ENCODE assay signal across 24 cellular contexts in genomic region chr1:94676686-94677085, GRCh38.
DNase-seq lines count a peak whose midpoint lies in the region; TF ChIP-seq lines count a peak whose summit lies in the region.
"Had no signal": no experiment of that assay in that cellular context is flagged by ENCODE, and none has a peak within 500 bp of the region (broad histone marks: within the 10 kb centered on the region; RNA-seq: fewer than 3 reads in every experiment).

No MANE protein-coding gene starts in this region.

- no peaks in the 10 kb centered on the region for H3K4me1 Mint-ChIP-seq in T-helper 2 cell treated with Interferon-gamma antibody and Interleukin-4, amounts not matched to agents 5 μg/mL and 100 μg/mL, for 36 hours (ENCODE audit: low read depth)
- H3K4me1 Mint-ChIP-seq: activated naive CD4-positive, alpha-beta T cell treated with anti-CD3 and anti-CD28 coated beads, Interleukin-2, amount 10 ng/mL, durations not matched to agents 7 days and 5 days had no signal

- H3K4me3 Mint-ChIP-seq in T-helper 2 cell treated with Interferon-gamma antibody and Interleukin-4, amounts not matched to agents 5 μg/mL and 100 μg/mL, for 36 hours, result no peak overlapping the region
- H3K4me3 Mint-ChIP-seq: activated CD8-positive, alpha-beta T cell treated with anti-CD3 and anti-CD28 coated beads, Interleukin-2, amount 10 ng/mL, durations not matched to agents 7 days and 5 days; activated naive CD4-positive, alpha-beta T cell treated with anti-CD3 and anti-CD28 coated beads, Interleukin-2, amount 10 ng/mL, durations not matched to agents 7 days and 5 days; activated T-cell treated with anti-CD3 and anti-CD28 coated beads, Interleukin-2, amount 50 U/mL, for 4 hours; neural crest cell had no signal

- TF ChIP-seq POLR2A in transverse colon (IDR thresholded peaks at IDR 0.05) (no peak), spleen (IDR thresholded peaks at IDR 0.05) (no peak)

- no peaks in the 10 kb centered on the region for H3K27me3 Mint-ChIP-seq in T-helper 2 cell treated with Interferon-gamma antibody and Interleukin-4, amounts not matched to agents 5 μg/mL and 100 μg/mL, for 36 hours (ENCODE audit: low read depth)

- H3K36me3 ChIP-seq in colonic mucosa (no peaks in the 10 kb centered on the region), transverse colon (no peaks in the 10 kb centered on the region), spleen (no peaks in the 10 kb centered on the region)
- H3K36me3 ChIP-seq: BE2C had no signal

- H3K4me3 ChIP-seq in colonic mucosa (no peak overlapping the region), transverse colon (no peak overlapping the region), spleen (no peak overlapping the region)
- H3K4me3 ChIP-seq: A549, dorsolateral prefrontal cortex had no signal

- no peaks in the 10 kb centered on the region for H3K9me3 Mint-ChIP-seq in T-helper 2 cell treated with Interferon-gamma antibody and Interleukin-4, amounts not matched to agents 5 μg/mL and 100 μg/mL, for 36 hours
- H3K9me3 Mint-ChIP-seq: activated naive CD4-positive, alpha-beta T cell treated with anti-CD3 and anti-CD28 coated beads, Interleukin-2, amount 10 ng/mL, durations not matched to agents 7 days and 5 days; activated T-cell treated with anti-CD3 and anti-CD28 coated beads, Interleukin-2, amount 50 U/mL, for 4 hours had no signal

- peak overlapping the region in 1 of 2 donors; percentile 38 for H3K9ac ChIP-seq in colonic mucosa (ENCODE audit: low read depth in 2 of 2, low read length in 2 of 2)

- DNase-seq in NCI-H2196 (lab: John Stamatoyannopoulos, UW; ENCODE audit: unreplicated experiment) (peak; percentile 18), NCI-H2196 treated with DMSO at 0.1 percent for 48 hours (lab: John Stamatoyannopoulos, UW; ENCODE audit: unreplicated experiment) (no peak), colonic mucosa (peak; percentile 63), mucosa of gallbladder (ENCODE audit: low spot score) (peak; percentile 30), transverse colon (peak; percentile 63), spleen (no peak), NCI-H524 treated with DMSO at 0.1 percent for 48 hours (lab: John Stamatoyannopoulos, UW) (no peak)
- no peak for DNase-seq in T-helper 2 cell treated with Interferon-gamma antibody and Interleukin-4, amounts not matched to agents 5 μg/mL and 100 μg/mL, for 36 hours (ENCODE audit: low spot score)
- DNase-seq: activated CD8-positive, alpha-beta T cell treated with anti-CD3 and anti-CD28 coated beads, Interleukin-2, amount 10 ng/mL, durations not matched to agents 7 days and 5 days; activated naive CD4-positive, alpha-beta T cell treated with anti-CD3 and anti-CD28 coated beads, Interleukin-2, amount 10 ng/mL, durations not matched to agents 7 days and 5 days; activated T-cell treated with anti-CD3 and anti-CD28 coated beads, Interleukin-2, amount 50 U/mL, for 4 hours; anterior cingulate cortex; BE2C; caudate nucleus; dorsolateral prefrontal cortex; erythroblast; kidney; mesendoderm; NCI-H1092 treated with DMSO at 0.1 percent for 48 hours; NCI-H2171 treated with DMSO at 0.1 percent for 48 hours; stimulated activated CD4-positive, alpha-beta T cell treated with anti-CD3 and anti-CD28 coated beads, Interleukin-12 subunit alpha, Interleukin-12 subunit beta, amount 100 ng/mL, for 4 hours; T1000 had no signal

- H3K9me3 ChIP-seq in colonic mucosa, result no peaks in the 10 kb centered on the region
- no peaks in the 10 kb centered on the region for H3K9me3 ChIP-seq in transverse colon
- H3K9me3 ChIP-seq in spleen, result no peaks in the 10 kb centered on the region
- H3K9me3 ChIP-seq: A549, BE2C had no signal

- no peak for TF ChIP-seq EP300 in transverse colon (IDR thresholded peaks at IDR 0.05; ENCODE audit: low read depth)

- H3K27ac ChIP-seq in colonic mucosa (peak overlapping the region; percentile 50), transverse colon (peak overlapping the region; percentile 61 to 70 (median 68)), spleen (no peak overlapping the region)
- H3K27ac ChIP-seq: A549, dorsolateral prefrontal cortex had no signal

- in situ Hi-C loops in transverse colon (cut with MboI; ENCODE audit: low pct_ligation_motif_present in 1 of 4, low pct_unique_long_range_greater_than_20kb in 1 of 4, low sequenced_read_pairs in 3 of 4), result no loop called here

- WGBS in transverse colon (ENCODE audit: low coverage in 1 of 2), 2 donors, result 45 to 56% methylated on average over 2 to 6 of the region's 6 CpGs
- WGBS in spleen, 5 donors, result 77 to 94% (median 83%) methylated on average over 6 of the region's 6 CpGs

- H3K27me3 ChIP-seq in colonic mucosa (no peaks in the 10 kb centered on the region), transverse colon (no peaks in the 10 kb centered on the region), spleen (replicated peaks in 1 of 7) (no peaks in the 10 kb centered on the region)
- H3K27me3 ChIP-seq: BE2C had no signal

- no peak overlapping the region for H3K27ac Mint-ChIP-seq in T-helper 2 cell treated with Interferon-gamma antibody and Interleukin-4, amounts not matched to agents 5 μg/mL and 100 μg/mL, for 36 hours
- H3K27ac Mint-ChIP-seq: activated CD8-positive, alpha-beta T cell treated with anti-CD3 and anti-CD28 coated beads, Interleukin-2, amount 10 ng/mL, durations not matched to agents 7 days and 5 days; activated naive CD4-positive, alpha-beta T cell treated with anti-CD3 and anti-CD28 coated beads, Interleukin-2, amount 10 ng/mL, durations not matched to agents 7 days and 5 days had no signal

- H3K4me1 ChIP-seq in colonic mucosa (peaks cover 10% of the 10 kb centered on the region), transverse colon (peaks cover 0 to 25% (median 7%) of the 10 kb centered on the region in 4 donors), spleen (no peaks in the 10 kb centered on the region)
- H3K4me1 ChIP-seq: A549, BE2C had no signal

- no peaks in the 10 kb centered on the region for H3K36me3 Mint-ChIP-seq in T-helper 2 cell treated with Interferon-gamma antibody and Interleukin-4, amounts not matched to agents 5 μg/mL and 100 μg/mL, for 36 hours (ENCODE audit: low read depth)
- H3K36me3 Mint-ChIP-seq: activated naive CD4-positive, alpha-beta T cell treated with anti-CD3 and anti-CD28 coated beads, Interleukin-2, amount 10 ng/mL, durations not matched to agents 7 days and 5 days had no signal

- TF ChIP-seq CTCF in colonic mucosa (IDR thresholded peaks at IDR 0.05), result no peak
- TF ChIP-seq CTCF in transverse colon (IDR thresholded peaks at IDR 0.05), result no peak
- TF ChIP-seq CTCF in spleen (IDR thresholded peaks at IDR 0.05 in 8 of 11, conservative IDR thresholded peaks at IDR 0.05 in 3 of 11), result no peak

- intact Hi-C loops in colonic mucosa (cut with DNase I) (no loop called here), transverse colon (cut with DNase I; ENCODE audit: low total_unique reads) (no loop called here), spleen (cut with DNase I; ENCODE audit: low total_unique reads) (no loop called here)

Comparison
In these comparisons a context has a peak if more than half of its experiments do, and no peak if none do; other contexts are left out.
1. DNase-seq: peak in NCI-H2196 (single experiment), colonic mucosa (single experiment), mucosa of gallbladder (single experiment) and transverse colon (single experiment); none in NCI-H2196 treated with DMSO at 0.1 percent for 48 hours (single experiment), spleen (single experiment), T-helper 2 cell treated with Interferon-gamma antibody and Interleukin-4, amounts not matched to agents 5 μg/mL and 100 μg/mL, for 36 hours (single experiment) and NCI-H524 treated with DMSO at 0.1 percent for 48 hours (single experiment).
2. H3K27ac ChIP-seq: peak in colonic mucosa (single experiment) and transverse colon (4 of 4); none in spleen (0 of 8).